ENCODE assay signal across 31 cellular contexts in the genomic region with DNA sequence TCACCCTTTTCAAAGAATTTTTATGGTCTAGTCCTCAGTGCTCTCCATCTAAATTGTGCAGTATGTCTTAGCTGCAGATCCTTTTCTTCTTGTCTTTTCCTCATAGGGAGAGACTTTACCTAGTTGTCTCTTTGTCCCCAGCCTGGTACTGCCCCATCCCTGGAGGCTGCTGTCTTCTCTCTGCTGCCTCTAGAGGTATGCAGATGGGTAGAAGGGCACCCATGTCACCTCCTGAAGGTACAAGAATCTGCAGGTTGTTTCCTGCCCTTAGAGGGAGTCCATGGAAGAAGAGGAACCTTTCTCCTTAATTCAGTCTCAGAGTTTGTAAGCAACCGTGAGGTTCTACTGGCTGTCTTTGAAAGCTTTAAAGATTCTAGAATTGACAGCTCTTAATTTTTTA. TPM values are rescaled to one million over a fixed set of nuclear protein-coding genes. Genes with fewer than 3 reads are reported as not detected.
DNase-seq lines count a peak whose midpoint lies in the region; ATAC-seq and TF ChIP-seq lines count a peak whose summit lies in the region.
"Had no signal": no experiment of that assay in that cellular context is flagged by ENCODE, and none has a peak within 500 bp of the region (broad histone marks: within the 10 kb centered on the region; RNA-seq: fewer than 3 reads in every experiment).

No MANE protein-coding gene starts in this region.

- H3K4me2 ChIP-seq in Karpas-422 (ENCODE audit: low read depth, low read length, poor library complexity, severe bottlenecking), result no peak overlapping the region
- H3K4me2 ChIP-seq: smooth muscle cell had no signal

- POLR2A ChIA-PET in WTC11 (lab: Charles Lee), result no interaction called here

- no peaks in the 10 kb centered on the region for H3K27me3 ChIP-seq in Karpas-422 (ENCODE audit: low read length)
- no peaks in the 10 kb centered on the region for H3K27me3 ChIP-seq in tibial artery
- H3K27me3 ChIP-seq: adrenal gland, esophagus muscularis mucosa, neutrophil, right atrium auricular region had no signal

- peaks cover 61% of the 10 kb centered on the region; the same call in 1 of the 2 replicates for H3K36me3 ChIP-seq in Karpas-422 (ENCODE audit: insufficient read depth, low read length)
- peaks cover 0 to 59% (median 22%) of the 10 kb centered on the region in 3 donors for H3K36me3 ChIP-seq in tibial artery
- H3K36me3 ChIP-seq: adrenal gland had no signal

- H3K9me3 Mint-ChIP-seq in T-helper 2 cell treated with Interferon-gamma antibody and Interleukin-4, amounts not matched to agents 5 μg/mL and 100 μg/mL, for 36 hours, result no peaks in the 10 kb centered on the region
- H3K9me3 Mint-ChIP-seq in WTC11, result no peaks in the 10 kb centered on the region
- H3K9me3 Mint-ChIP-seq: activated naive CD4-positive, alpha-beta T cell treated with anti-CD3 and anti-CD28 coated beads for 36 hours; CD4-positive, CD25-positive, alpha-beta regulatory T cell; naive thymus-derived CD4-positive, alpha-beta T cell had no signal

- H3K9me3 ChIP-seq in Karpas-422 (ENCODE audit: low read length) (no peaks in the 10 kb centered on the region), tibial artery (no peaks in the 10 kb centered on the region)
- H3K9me3 ChIP-seq: adrenal gland, esophagus muscularis mucosa, neutrophil, right atrium auricular region had no signal

- no peak overlapping the region for H3K4me3 Mint-ChIP-seq in T-helper 2 cell treated with Interferon-gamma antibody and Interleukin-4, amounts not matched to agents 5 μg/mL and 100 μg/mL, for 36 hours
- no peak overlapping the region for H3K4me3 Mint-ChIP-seq in WTC11
- H3K4me3 Mint-ChIP-seq: activated naive CD4-positive, alpha-beta T cell treated with anti-CD3 and anti-CD28 coated beads for 36 hours; naive thymus-derived CD4-positive, alpha-beta T cell had no signal

- peak; percentile 71 for ATAC-seq in WTC11
- peak; percentile 55 for ATAC-seq in stimulated activated naive CD8-positive, alpha-beta T cell treated with anti-CD3 and anti-CD28 coated beads, Interleukin-15, Interleukin-2, amounts not matched to agents 100 U/mL and 50 U/mL, for 24 hours
- no peak for ATAC-seq in GM21515 (IDR thresholded peaks at IDR 0.05; ENCODE audit: unreplicated experiment)
- ATAC-seq in HG03175 (IDR thresholded peaks at IDR 0.05; ENCODE audit: unreplicated experiment), result no peak
- ATAC-seq: naive thymus-derived CD4-positive, alpha-beta T cell had no signal

- H3K4me1 ChIP-seq in Karpas-422 (ENCODE audit: low read length) (peaks cover 22% of the 10 kb centered on the region), tibial artery (no peaks in the 10 kb centered on the region)
- H3K4me1 ChIP-seq: right atrium auricular region had no signal

- CTCF ChIA-PET in WTC11 (lab: Charles Lee), result interaction anchor here (0.6 kb wide), 1 partner anchor 146 kb away, joined by 3 read pairs; no protein-coding TSS in a partner anchor

- peaks cover 13% of the 10 kb centered on the region for H3K4me1 Mint-ChIP-seq in T-helper 2 cell treated with Interferon-gamma antibody and Interleukin-4, amounts not matched to agents 5 μg/mL and 100 μg/mL, for 36 hours (ENCODE audit: low read depth)
- no peaks in the 10 kb centered on the region for H3K4me1 Mint-ChIP-seq in WTC11

- H3K4me3 ChIP-seq in Karpas-422 (ENCODE audit: low read length), result no peak overlapping the region
- no peak overlapping the region for H3K4me3 ChIP-seq in tibial artery
- H3K4me3 ChIP-seq: adrenal gland, esophagus muscularis mucosa, right atrium auricular region, SK-N-MC, smooth muscle cell had no signal

- no peaks in the 10 kb centered on the region for H3K27me3 Mint-ChIP-seq in T-helper 2 cell treated with Interferon-gamma antibody and Interleukin-4, amounts not matched to agents 5 μg/mL and 100 μg/mL, for 36 hours (ENCODE audit: low read depth)
- H3K27me3 Mint-ChIP-seq in WTC11 (ENCODE audit: low read depth), result no peaks in the 10 kb centered on the region
- H3K27me3 Mint-ChIP-seq: CD4-positive, CD25-positive, alpha-beta regulatory T cell; naive thymus-derived CD4-positive, alpha-beta T cell had no signal

- no peaks in the 10 kb centered on the region for H4K20me1 ChIP-seq in Karpas-422 (ENCODE audit: insufficient read depth, low read depth, low read length)

- intact Hi-C loops in tibial artery (cut with DNase I; ENCODE audit: low total_unique reads), result no loop called here

- peaks cover 51% of the 10 kb centered on the region for H3K36me3 Mint-ChIP-seq in T-helper 2 cell treated with Interferon-gamma antibody and Interleukin-4, amounts not matched to agents 5 μg/mL and 100 μg/mL, for 36 hours (ENCODE audit: low read depth)
- peaks cover 46% of the 10 kb centered on the region for H3K36me3 Mint-ChIP-seq in WTC11

- no peak overlapping the region for H3K9ac ChIP-seq in Karpas-422 (ENCODE audit: low read length)

- no peak overlapping the region for H2AFZ ChIP-seq in Karpas-422 (ENCODE audit: low read length)

- DNase-seq in T-helper 2 cell treated with Interferon-gamma antibody and Interleukin-4, amounts not matched to agents 5 μg/mL and 100 μg/mL, for 36 hours (ENCODE audit: low spot score), result no peak
- DNase-seq in T-helper 2 cell, result no peak
- peak; percentile 49 for DNase-seq in Karpas-422
- DNase-seq in WTC11 (ENCODE audit: low spot score), result no peak
- DNase-seq in stimulated activated naive CD8-positive, alpha-beta T cell treated with anti-CD3 and anti-CD28 coated beads, Interleukin-15, Interleukin-2, amounts not matched to agents 100 U/mL and 50 U/mL, for 24 hours, result no peak
- DNase-seq in tibial artery, result no peak
- DNase-seq: activated CD4-positive, alpha-beta T cell treated with anti-CD3 and anti-CD28 coated beads, Interleukin-2, amount 50 U/mL, for 48 hours; activated CD8-positive, alpha-beta memory T cell treated with anti-CD3 and anti-CD28 coated beads, Interleukin-2, amount 50 U/mL, for 4 hours; activated naive CD4-positive, alpha-beta T cell treated with anti-CD3 and anti-CD28 coated beads for 36 hours; adrenal gland; CD4-positive, CD25-positive, alpha-beta regulatory T cell; dermis blood vessel endothelial cell; foreskin fibroblast; head of caudate nucleus; IMR-90; kidney; midbrain; naive thymus-derived CD4-positive, alpha-beta T cell; NCI-H1092; NCI-H1694; NCI-H446 treated with DMSO at 0.1 percent for 48 hours; NCI-H82; posterior cingulate gyrus; stimulated activated naive CD4-positive, alpha-beta T cell had no signal

- no peaks in the 10 kb centered on the region for H3K9me2 ChIP-seq in Karpas-422 (replicated peaks; ENCODE audit: insufficient read depth, low read length)

- H3K79me2 ChIP-seq in Karpas-422 (ENCODE audit: low read length), result peaks cover 26% of the 10 kb centered on the region

- TF ChIP-seq CTCF in WTC11 (IDR thresholded peaks at IDR 0.05), result no peak
- TF ChIP-seq CTCF in tibial artery (IDR thresholded peaks at IDR 0.05), result no peak

- peak overlapping the region; percentile 29 for H3K27ac Mint-ChIP-seq in T-helper 2 cell treated with Interferon-gamma antibody and Interleukin-4, amounts not matched to agents 5 μg/mL and 100 μg/mL, for 36 hours
- no peak overlapping the region for H3K27ac Mint-ChIP-seq in WTC11
- H3K27ac Mint-ChIP-seq: activated naive CD4-positive, alpha-beta T cell treated with anti-CD3 and anti-CD28 coated beads for 36 hours had no signal

- H3K27ac ChIP-seq in Karpas-422 (ENCODE audit: low read length) (no peak overlapping the region), tibial artery (no peak overlapping the region)
- H3K27ac ChIP-seq: adrenal gland, esophagus muscularis mucosa, neutrophil, right atrium auricular region, SK-N-MC had no signal

TF ChIP-seq in WTC11, 78 proteins besides CTCF, POLR2A, EP300 and RAD21:
- TF ChIP-seq, protein P1, sequence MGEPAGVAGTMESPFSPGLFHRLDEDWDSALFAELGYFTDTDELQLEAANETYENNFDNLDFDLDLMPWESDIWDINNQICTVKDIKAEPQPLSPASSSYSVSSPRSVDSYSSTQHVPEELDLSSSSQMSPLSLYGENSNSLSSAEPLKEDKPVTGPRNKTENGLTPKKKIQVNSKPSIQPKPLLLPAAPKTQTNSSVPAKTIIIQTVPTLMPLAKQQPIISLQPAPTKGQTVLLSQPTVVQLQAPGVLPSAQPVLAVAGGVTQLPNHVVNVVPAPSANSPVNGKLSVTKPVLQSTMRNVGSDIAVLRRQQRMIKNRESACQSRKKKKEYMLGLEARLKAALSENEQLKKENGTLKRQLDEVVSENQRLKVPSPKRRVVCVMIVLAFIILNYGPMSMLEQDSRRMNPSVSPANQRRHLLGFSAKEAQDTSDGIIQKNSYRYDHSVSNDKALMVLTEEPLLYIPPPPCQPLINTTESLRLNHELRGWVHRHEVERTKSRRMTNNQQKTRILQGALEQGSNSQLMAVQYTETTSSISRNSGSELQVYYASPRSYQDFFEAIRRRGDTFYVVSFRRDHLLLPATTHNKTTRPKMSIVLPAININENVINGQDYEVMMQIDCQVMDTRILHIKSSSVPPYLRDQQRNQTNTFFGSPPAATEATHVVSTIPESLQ (CRISPR knock-in tag; IDR thresholded peaks at IDR 0.05), result no peak
- no peak for TF ChIP-seq SOX15 (CRISPR knock-in tag; IDR thresholded peaks at IDR 0.05)
- TF ChIP-seq JUN (CRISPR knock-in tag; IDR thresholded peaks at IDR 0.05), result no peak
- TF ChIP-seq ZNF317 (CRISPR knock-in tag; IDR thresholded peaks at IDR 0.05; ENCODE audit: borderline replicate concordance, low read depth), result no peak
- no peak for TF ChIP-seq TCF7 (CRISPR knock-in tag; IDR thresholded peaks at IDR 0.05; ENCODE audit: low read depth)
- TF ChIP-seq IRF1 (CRISPR knock-in tag; IDR thresholded peaks at IDR 0.05), result no peak
- no peak for TF ChIP-seq NFE2L1 (CRISPR knock-in tag; IDR thresholded peaks at IDR 0.05)
- no peak for TF ChIP-seq SMAD4 (CRISPR knock-in tag; IDR thresholded peaks at IDR 0.05)
- no peak for TF ChIP-seq ZBTB21 (CRISPR knock-in tag; IDR thresholded peaks at IDR 0.05; ENCODE audit: borderline replicate concordance)
- TF ChIP-seq ETV6 (CRISPR knock-in tag; IDR thresholded peaks at IDR 0.05), result no peak

RNA-seq across cellular contexts. Expression of gene CRLS1, which starts 16.4 kb away (rescaled TPM):
- 44.0 and 132 TPM in 2 replicates for total RNA-seq in Karpas-422 (2014; rRNA removed; shearing (Covaris generic); ENCODE audit: low replicate concordance)
- total RNA-seq in WTC11 (2021), result 36.1 to 44.0 TPM (median 36.8 TPM) in 3 replicates

RNA-seq across cellular contexts. Expression of gene MCM8, which starts 39.1 kb away (rescaled TPM):
- 11.5 and 12.6 TPM in 2 replicates for total RNA-seq in Karpas-422 (2014; rRNA removed; shearing (Covaris generic); ENCODE audit: low replicate concordance)
- total RNA-seq in WTC11 (2021), result 28.0 to 29.5 TPM (median 29.5 TPM) in 3 replicates

RNA-seq across cellular contexts. Expression of gene TRMT6, which starts 39.2 kb away (rescaled TPM):
- total RNA-seq in Karpas-422 (2014; rRNA removed; shearing (Covaris generic); ENCODE audit: low replicate concordance), result 21.1 and 26.8 TPM in 2 replicates
- 15.4 to 17.2 TPM (median 16.7 TPM) in 3 replicates for total RNA-seq in WTC11 (2021)

Comparison
In these comparisons a context has a peak if more than half of its experiments do, and no peak if none do; other contexts are left out.
1. ATAC-seq: peak in WTC11 (single experiment) and stimulated activated naive CD8-positive, alpha-beta T cell treated with anti-CD3 and anti-CD28 coated beads, Interleukin-15, Interleukin-2, amounts not matched to agents 100 U/mL and 50 U/mL, for 24 hours (single experiment); none in GM21515 (single experiment) and HG03175 (single experiment).